Comparison of ENCODE assay signal across 27 cellular contexts in the genomic region with DNA sequence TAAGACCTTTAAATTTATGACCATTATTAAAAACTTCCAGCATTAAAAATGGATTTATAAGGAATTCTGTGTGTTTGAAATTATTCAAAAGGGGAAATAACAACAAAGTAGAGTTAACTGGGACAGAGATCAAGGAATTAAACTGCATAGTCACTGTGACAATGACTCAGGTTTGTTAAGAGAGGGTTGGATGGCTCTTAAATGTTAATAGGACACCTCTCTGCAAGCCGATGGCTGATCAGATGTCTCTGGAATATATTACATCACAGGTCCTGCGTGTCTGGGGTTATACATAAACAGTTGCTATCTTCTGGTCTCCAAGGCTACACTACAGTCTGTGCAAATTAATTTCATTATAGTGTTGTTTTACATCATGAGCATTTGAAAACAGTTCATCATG.
DNase-seq lines count a peak whose midpoint lies in the region; ATAC-seq, FAIRE-seq and TF ChIP-seq lines count a peak whose summit lies in the region.
"Had no signal": no experiment of that assay in that cellular context is flagged by ENCODE, and none has a peak within 500 bp of the region (broad histone marks: within the 10 kb centered on the region; RNA-seq: fewer than 3 reads in every experiment).

No MANE protein-coding gene starts in this region.

- no peaks in the 10 kb centered on the region for H3K23me2 ChIP-seq in H1 (ENCODE audit: low read depth, low read length)

- WGBS in H1 (ENCODE audit: extremely low coverage in 1 of 2, insufficient coverage in 1 of 2, insufficient read length in 1 of 2, insufficient replicate concordance in 2 of 2, low coverage in 1 of 2, low lambda C conversion rate in 2 of 2, missing lambda C conversion rate in 1 of 2), 2 experiments: 97% methylated on average over 2 of the region's 2 CpGs; no CpG with 5 or more reads in 1 of the 2 experiments
- WGBS in psoas muscle, 3 donors: 21 to 41% (median 28%) methylated on average over 2 of the region's 2 CpGs

- no peak for TF ChIP-seq POLR2A in H1 (IDR thresholded peaks at IDR 0.05; ENCODE audit: control extremely low read depth in 1 of 2, low read depth in 2 of 2, low read length in 2 of 2)

- H2BK12ac ChIP-seq in H1 (ENCODE audit: low read depth, low read length): no peak overlapping the region

- no peak overlapping the region for H4K91ac ChIP-seq in H1 (replicated peaks; ENCODE audit: insufficient read length, low read length)

- no peak for TF ChIP-seq EP300 in H1 (IDR thresholded peaks at IDR 0.05; ENCODE audit: borderline replicate concordance in 1 of 2, low read depth in 2 of 2, low read length in 2 of 2)

- no peak overlapping the region for H2AK5ac ChIP-seq in H1 (ENCODE audit: low read depth, low read length)

- H3K79me1 ChIP-seq in H1 (ENCODE audit: low read depth, low read length): no peaks in the 10 kb centered on the region

- no peak overlapping the region for H3K4ac ChIP-seq in H1 (replicated peaks; ENCODE audit: insufficient read length, low read depth, low read length)

- no peak overlapping the region for H3K56ac ChIP-seq in H1 (replicated peaks; ENCODE audit: insufficient read length, low read depth, low read length)

- H3K27ac ChIP-seq in H1 (ENCODE audit: low read depth, low read length) (no peak overlapping the region), psoas muscle (no peak overlapping the region)
- H3K27ac ChIP-seq: pancreas, right atrium auricular region, SJSA1 had no signal

- TF ChIP-seq CTCF in H1 (IDR thresholded peaks at IDR 0.05; ENCODE audit: control extremely low read depth in 1 of 3, insufficient read depth in 1 of 3, low read depth in 1 of 3, low read length in 3 of 3) (no peak), psoas muscle (IDR thresholded peaks at IDR 0.05) (no peak), mucosa of descending colon (IDR thresholded peaks at IDR 0.05) (no peak)

- peaks cover 0 to under 1% (median 0%) of the 10 kb centered on the region in 4 experiments; a peak in 1 of 7 replicates for H3K4me1 ChIP-seq in H1 (replicated peaks in 1 of 4; ENCODE audit: control insufficient read depth in 3 of 4, insufficient read depth in 4 of 4, low read length in 3 of 4)
- no peaks in the 10 kb centered on the region for H3K4me1 ChIP-seq in psoas muscle
- no peaks in the 10 kb centered on the region for H3K4me1 ChIP-seq in mucosa of descending colon (ENCODE audit: low read depth)
- H3K4me1 ChIP-seq: pancreas, right atrium auricular region, SJSA1 had no signal

- no peak overlapping the region for H3K18ac ChIP-seq in H1 (ENCODE audit: extremely low read depth, low read length)

- H3K9ac ChIP-seq in H1 (replicated peaks in 1 of 4; ENCODE audit: extremely low read depth in 1 of 4, low read depth in 3 of 4, low read length in 3 of 4): no peak overlapping the region

- in situ Hi-C loops in Caki2 (cut with HindIII; ENCODE audit: low pct_unique_long_range_greater_than_20kb, low sequenced_read_pairs): no loop called here

- ATAC-seq in psoas muscle (peak in 3 of 4 donors; percentile 30 to 57 (median 57)), mucosa of descending colon (no peak)
- ATAC-seq: activated naive CD8-positive, alpha-beta T cell treated with anti-CD3 and anti-CD28 coated beads, Interleukin-2, amount 50 U/mL, for 24 hours; natural killer cell; pancreas had no signal

- CTCF ChIA-PET in H1 (lab: Charles Lee; ENCODE audit: partially characterized antibody): no interaction called here

- no peak overlapping the region for H2BK120ac ChIP-seq in H1 (replicated peaks; ENCODE audit: low read depth, low read length)

- no peak for TF ChIP-seq RAD21 in H1 (IDR thresholded peaks at IDR 0.05 in 1 of 2, conservative IDR thresholded peaks at IDR 0.05 in 1 of 2; ENCODE audit: low read depth in 2 of 2, low read length in 2 of 2)

- H3K9me3 ChIP-seq in H1 (ENCODE audit: insufficient read depth in 2 of 2, low read depth in 1 of 2, low read length in 1 of 2) (no peaks in the 10 kb centered on the region), psoas muscle (no peaks in the 10 kb centered on the region), mucosa of descending colon (no peaks in the 10 kb centered on the region)
- H3K9me3 ChIP-seq: pancreas, right atrium auricular region, SJSA1 had no signal

- no peak overlapping the region for H3K4me3 ChIP-seq in H1 (ENCODE audit: extremely low read depth in 1 of 4, insufficient read depth in 2 of 4, low read depth in 3 of 4, low read length in 4 of 4)
- no peak overlapping the region for H3K4me3 ChIP-seq in psoas muscle
- H3K4me3 ChIP-seq in mucosa of descending colon: no peak overlapping the region
- H3K4me3 ChIP-seq: pancreas, right atrium auricular region, SJSA1 had no signal

- H3K23ac ChIP-seq in H1 (ENCODE audit: insufficient read length): no peak overlapping the region

- intact Hi-C loops in psoas muscle (cut with DNase I) (no loop called here), mucosa of descending colon (cut with DNase I, micrococcal nuclease) (no loop called here)

- no peak overlapping the region for H2BK20ac ChIP-seq in H1 (ENCODE audit: low read length)

- no peaks in the 10 kb centered on the region for H3K79me2 ChIP-seq in H1 (ENCODE audit: control insufficient read depth in 1 of 2, insufficient read depth in 2 of 2, low read length in 2 of 2)

- H3K36me3 ChIP-seq in H1 (ENCODE audit: control insufficient read depth in 2 of 4, insufficient read depth in 4 of 4, low read length in 3 of 4): no peaks in the 10 kb centered on the region
- no peaks in the 10 kb centered on the region for H3K36me3 ChIP-seq in psoas muscle (ENCODE audit: insufficient read depth in 1 of 2, low read depth in 1 of 2)
- H3K36me3 ChIP-seq in mucosa of descending colon (ENCODE audit: low read depth): no peaks in the 10 kb centered on the region
- H3K36me3 ChIP-seq: pancreas, right atrium auricular region, SJSA1 had no signal

- POLR2A ChIA-PET in H1 (lab: Charles Lee; ENCODE audit: partially characterized antibody): no interaction called here

- H3K27me3 ChIP-seq in H1 (replicated peaks in 1 of 4; ENCODE audit: control insufficient read depth in 3 of 4, extremely low read depth in 1 of 4, insufficient read depth in 3 of 4, low read length in 3 of 4) (no peaks in the 10 kb centered on the region), psoas muscle (ENCODE audit: insufficient read depth in 3 of 3, low read length in 2 of 3) (no peaks in the 10 kb centered on the region)
- H3K27me3 ChIP-seq: pancreas, right atrium auricular region, SJSA1 had no signal

- H4K5ac ChIP-seq in H1 (ENCODE audit: insufficient read length, low read depth, low read length): no peak overlapping the region

- 0 out of 2 replicates have a peak overlapping the region, but pooled peaks have one; percentile 26 for H2AFZ ChIP-seq in H1 (ENCODE audit: low read length)

- peak; percentile 66 for DNase-seq in Caki2 (ENCODE audit: low read depth)
- peak; percentile 74 for DNase-seq in M059J (ENCODE audit: low read depth)
- no peak for DNase-seq in H1 (ENCODE audit: low read depth in 1 of 2, low spot score in 2 of 2)
- DNase-seq in psoas muscle: no peak
- no peak for DNase-seq in NCI-H1694 treated with DMSO at 0.1 percent for 48 hours (lab: John Stamatoyannopoulos, UW)
- no peak for DNase-seq in NOMO-1 (lab: John Stamatoyannopoulos, UW; ENCODE audit: unreplicated experiment in 2 of 2)
- DNase-seq in mucosa of descending colon: no peak
- DNase-seq: activated gamma-delta T cell; activated naive CD8-positive, alpha-beta T cell treated with anti-CD3 and anti-CD28 coated beads, Interleukin-2, amount 50 U/mL, for 24 hours; AML-193; CD8-positive, alpha-beta memory T cell; cerebellar nuclear complex; DMS153; foreskin fibroblast; H9; mesenchymal stem cell; natural killer cell; NCI-H1105 treated with DMSO at 0.1 percent for 48 hours; NCI-H2081; NCI-H524; pancreas; stimulated activated CD4-positive, alpha-beta T cell treated with anti-CD3 and anti-CD28 coated beads, Interleukin-12 subunit alpha, Interleukin-12 subunit beta, amount 100 ng/mL, for 4 hours; stimulated activated CD4-positive, alpha-beta T cell treated with anti-CD3 and anti-CD28 coated beads, Interleukin-4, amount 100 ng/mL, for 4 hours; stimulated activated naive CD4-positive, alpha-beta T cell treated with Interleukin-2 at 50 U/mL for 16 hours had no signal

- H3K4me2 ChIP-seq in H1 (ENCODE audit: insufficient read depth in 1 of 2, low read depth in 2 of 2, low read length in 2 of 2): no peak overlapping the region

- no peak overlapping the region for H2BK15ac ChIP-seq in H1 (ENCODE audit: low read length)

- H3K14ac ChIP-seq in H1 (ENCODE audit: insufficient read length): no peak overlapping the region

- FAIRE-seq in H1 (lab: Jason Lieb, UNC): no peak
- FAIRE-seq: pancreas, RCC 7860 had no signal

- H4K8ac ChIP-seq in H1 (ENCODE audit: extremely low read depth, insufficient read depth, low read length): no peak overlapping the region

- no peaks in the 10 kb centered on the region for H4K20me1 ChIP-seq in H1 (replicated peaks in 1 of 2; ENCODE audit: control insufficient read depth in 1 of 2, insufficient read depth in 2 of 2, low read length in 2 of 2)

- H2BK5ac ChIP-seq in H1 (ENCODE audit: low read depth, low read length): no peak overlapping the region

TF ChIP-seq in H1, 55 proteins besides CTCF, POLR2A, EP300 and RAD21:
- no peak for TF ChIP-seq TAF1 (IDR thresholded peaks at IDR 0.05; ENCODE audit: low read depth, low read length)
- TF ChIP-seq NANOG (IDR thresholded peaks at IDR 0.05; ENCODE audit: insufficient read depth, low read depth, low read length, poor library complexity, severe bottlenecking): no peak

Comparison
In these comparisons a context has a peak if more than half of its experiments do, and no peak if none do; other contexts are left out.
1. DNase-seq: peak in Caki2 (single experiment) and M059J (single experiment); none in H1 (0 of 2), psoas muscle (0 of 2), NCI-H1694 treated with DMSO at 0.1 percent for 48 hours (single experiment), NOMO-1 (0 of 2) and mucosa of descending colon (0 of 3).